ENCODE assay signal across 13 cellular contexts in the genomic region with DNA sequence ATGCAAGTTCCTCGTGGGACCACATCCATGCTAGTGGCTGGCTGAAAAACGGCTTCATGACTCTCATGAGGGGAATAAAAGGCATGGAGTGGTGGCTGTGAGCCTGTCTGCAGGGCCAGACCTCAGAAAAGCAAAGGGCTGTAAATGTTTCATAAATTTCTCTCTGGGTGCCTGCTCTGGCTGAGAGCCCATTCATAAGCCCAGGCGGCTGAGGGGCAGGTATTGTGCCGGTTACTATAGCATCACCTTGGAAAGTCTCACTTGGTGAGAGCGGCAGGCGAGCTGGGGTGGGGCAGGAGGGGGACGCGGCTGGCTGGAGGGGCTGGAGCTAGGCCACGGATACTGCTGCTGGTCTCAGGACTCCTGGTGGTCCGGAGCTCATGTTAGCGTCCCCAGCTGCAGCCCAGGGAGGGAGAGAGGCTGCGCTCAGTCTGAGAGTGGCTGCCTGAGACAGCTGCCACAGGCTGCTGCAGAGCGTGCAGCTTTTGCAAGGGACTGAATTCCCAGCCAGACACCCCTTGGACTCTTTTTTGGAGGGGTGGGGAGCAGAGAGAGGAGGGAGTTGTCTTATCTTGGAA. TPM values are rescaled to one million over a fixed set of nuclear protein-coding genes. Genes with fewer than 3 reads are reported as not detected.
DNase-seq lines count a peak whose midpoint lies in the region; ATAC-seq lines count a peak whose summit lies in the region.
"Had no signal": no experiment of that assay in that cellular context is flagged by ENCODE, and none has a peak within 500 bp of the region (broad histone marks: within the 10 kb centered on the region; RNA-seq: fewer than 3 reads in every experiment).

Gene SLC17A8, plus strand, starts transcription at position 429 of the 578 bp plus-strand sequence. CDS start 318 bp downstream, outside the sequence.

- no peak within 1 kb of the TSS for H3K18ac ChIP-seq in mesenchymal stem cell (ENCODE audit: low read depth in 1 of 2, low read length in 2 of 2)

- no peaks in the 10 kb centered on the region for H3K4me1 ChIP-seq in mesenchymal stem cell (ENCODE audit: control insufficient read depth, insufficient read depth, low read depth, low read length)
- H3K4me1 ChIP-seq: esophagus squamous epithelium, thyroid gland had no signal

- no peak within 1 kb of the TSS for H3K27ac ChIP-seq in mesenchymal stem cell (ENCODE audit: low read length, poor library complexity, severe bottlenecking)
- H3K27ac ChIP-seq: esophagus squamous epithelium, thyroid gland had no signal

- no peak within 1 kb of the TSS for H3K4me3 ChIP-seq in mesenchymal stem cell (ENCODE audit: insufficient read depth in 1 of 2, low read depth in 1 of 2, low read length in 2 of 2)
- H3K4me3 ChIP-seq: esophagus squamous epithelium, thyroid gland had no signal

- no peak within 1 kb of the TSS for H2BK120ac ChIP-seq in mesenchymal stem cell (ENCODE audit: low read depth, low read length)

- peaks cover 22 to 43% of the 10 kb centered on the region in 2 experiments for H3K27me3 ChIP-seq in mesenchymal stem cell (ENCODE audit: control insufficient read depth in 1 of 2, insufficient read depth in 1 of 2, low read length in 2 of 2)
- H3K27me3 ChIP-seq: thyroid gland had no signal

- H3K9me3 ChIP-seq in mesenchymal stem cell (ENCODE audit: control insufficient read depth, low read length): no peaks in the 10 kb centered on the region
- H3K9me3 ChIP-seq: esophagus squamous epithelium, thyroid gland had no signal

- H3K4me3 Mint-ChIP-seq in stimulated activated effector memory CD8-positive, alpha-beta T cell treated with anti-CD3 and anti-CD28 coated beads, Interleukin-12 subunit alpha, Interleukin-12 subunit beta, amount 100 ng/mL, for 72 hours: no peak within 1 kb of the TSS
- H3K4me3 Mint-ChIP-seq: activated naive CD8-positive, alpha-beta T cell treated with anti-CD3 and anti-CD28 coated beads for 36 hours had no signal

- H2AK5ac ChIP-seq in mesenchymal stem cell (ENCODE audit: low read length, severe bottlenecking): no peak within 1 kb of the TSS

- no peaks in the 10 kb centered on the region for H3K36me3 Mint-ChIP-seq in stimulated activated effector memory CD8-positive, alpha-beta T cell treated with anti-CD3 and anti-CD28 coated beads, Interleukin-12 subunit alpha, Interleukin-12 subunit beta, amount 100 ng/mL, for 72 hours
- H3K36me3 Mint-ChIP-seq: activated naive CD8-positive, alpha-beta T cell treated with anti-CD3 and anti-CD28 coated beads for 36 hours had no signal

- H3K9ac ChIP-seq in mesenchymal stem cell (ENCODE audit: low read length): no peak within 1 kb of the TSS

- no peak within 1 kb of the TSS for H3K27ac Mint-ChIP-seq in stimulated activated effector memory CD8-positive, alpha-beta T cell treated with anti-CD3 and anti-CD28 coated beads, Interleukin-12 subunit alpha, Interleukin-12 subunit beta, amount 100 ng/mL, for 72 hours
- H3K27ac Mint-ChIP-seq: activated naive CD8-positive, alpha-beta T cell treated with anti-CD3 and anti-CD28 coated beads for 36 hours had no signal

- H2BK12ac ChIP-seq in mesenchymal stem cell (ENCODE audit: low read length in 2 of 2): no peak within 1 kb of the TSS

- no peak within 1 kb of the TSS for H3K23ac ChIP-seq in mesenchymal stem cell (ENCODE audit: low read length in 2 of 2)

- DNase-seq in NCI-H146 (lab: John Stamatoyannopoulos, UW): peak; percentile 45
- no peak for DNase-seq in NCI-H146 treated with DMSO at 0.1 percent for 48 hours (lab: John Stamatoyannopoulos, UW; ENCODE audit: unreplicated experiment)
- peak; percentile 51 for DNase-seq in SK-N-DZ (ENCODE audit: low spot score)
- peak; percentile 25 for DNase-seq in kidney tubule cell (ENCODE audit: low spot score)
- DNase-seq in stimulated activated effector memory CD8-positive, alpha-beta T cell treated with anti-CD3 and anti-CD28 coated beads, Interleukin-12 subunit alpha, Interleukin-12 subunit beta, amount 100 ng/mL, for 72 hours (ENCODE audit: low spot score in 2 of 2): peak in 1 of 2 donors; percentile 40
- no peak for DNase-seq in mesenchymal stem cell
- DNase-seq in NCI-H1694 treated with DMSO at 0.1 percent for 48 hours (lab: John Stamatoyannopoulos, UW): no peak
- DNase-seq: activated CD8-positive, alpha-beta memory T cell treated with anti-CD3 and anti-CD28 coated beads, Interleukin-2, amount 50 U/mL, for 4 hours; activated naive CD8-positive, alpha-beta T cell treated with anti-CD3 and anti-CD28 coated beads for 36 hours; esophagus squamous epithelium; NCI-H2029; thyroid gland had no signal

- no peak within 1 kb of the TSS for H2BK5ac ChIP-seq in mesenchymal stem cell (ENCODE audit: low read depth, low read length, poor library complexity, severe bottlenecking)

- H4K91ac ChIP-seq in mesenchymal stem cell (ENCODE audit: low read length): no peak within 1 kb of the TSS

- no peaks in the 10 kb centered on the region for H3K4me1 Mint-ChIP-seq in stimulated activated effector memory CD8-positive, alpha-beta T cell treated with anti-CD3 and anti-CD28 coated beads, Interleukin-12 subunit alpha, Interleukin-12 subunit beta, amount 100 ng/mL, for 72 hours
- H3K4me1 Mint-ChIP-seq: activated naive CD8-positive, alpha-beta T cell treated with anti-CD3 and anti-CD28 coated beads for 36 hours had no signal

- WGBS in mesenchymal stem cell: 31% methylated on average over 13 of the region's 13 CpGs

- no peaks in the 10 kb centered on the region for H3K36me3 ChIP-seq in mesenchymal stem cell (ENCODE audit: control insufficient read depth in 1 of 2, insufficient read depth in 2 of 2, low read depth in 1 of 2, low read length in 2 of 2)
- H3K36me3 ChIP-seq: esophagus squamous epithelium, thyroid gland had no signal

- no peak within 1 kb of the TSS for H2AFZ ChIP-seq in mesenchymal stem cell (ENCODE audit: low read depth, low read length)

- no peak within 1 kb of the TSS for H4K8ac ChIP-seq in mesenchymal stem cell (ENCODE audit: low read length)

- H3K4ac ChIP-seq in mesenchymal stem cell (ENCODE audit: low read depth in 1 of 2, low read length in 2 of 2): no peak within 1 kb of the TSS

- peak; percentile 39 for ATAC-seq in stimulated activated effector memory CD8-positive, alpha-beta T cell treated with anti-CD3 and anti-CD28 coated beads, Interleukin-12 subunit alpha, Interleukin-12 subunit beta, amount 100 ng/mL, for 72 hours
- no peak for ATAC-seq in HG03196 (IDR thresholded peaks at IDR 0.05; ENCODE audit: unreplicated experiment)

- H3K79me1 ChIP-seq in mesenchymal stem cell (replicated peaks; ENCODE audit: low read length, poor library complexity, severe bottlenecking): no peaks in the 10 kb centered on the region

- H3K4me2 ChIP-seq in mesenchymal stem cell (ENCODE audit: low read length, poor library complexity, severe bottlenecking): no peak within 1 kb of the TSS

- H3K9me3 Mint-ChIP-seq in stimulated activated effector memory CD8-positive, alpha-beta T cell treated with anti-CD3 and anti-CD28 coated beads, Interleukin-12 subunit alpha, Interleukin-12 subunit beta, amount 100 ng/mL, for 72 hours: no peaks in the 10 kb centered on the region
- H3K9me3 Mint-ChIP-seq: activated naive CD8-positive, alpha-beta T cell treated with anti-CD3 and anti-CD28 coated beads for 36 hours had no signal

- no peak within 1 kb of the TSS for H3K14ac ChIP-seq in mesenchymal stem cell (ENCODE audit: low read length in 2 of 2)

- no peak within 1 kb of the TSS for H2BK15ac ChIP-seq in mesenchymal stem cell (ENCODE audit: low read depth, poor library complexity, severe bottlenecking)

RNA-seq across cellular contexts. Expression of gene SLC17A8, which starts in this region (rescaled TPM):
- 11.0 and 15.5 TPM in 2 replicates for polyA plus RNA-seq in SK-N-DZ (2014; cell fraction: cytosol; rRNA removed)
- 8.6 and 10.0 TPM in 2 replicates for polyA plus RNA-seq in SK-N-DZ (2014; cell fraction: nucleus; rRNA removed)
- not detected for polyA plus RNA-seq in mesenchymal stem cell (2013, experiment 1 of 2)
- not detected for polyA plus RNA-seq in mesenchymal stem cell (2013, experiment 2 of 2)

Comparison
In these comparisons a context has a peak if more than half of its experiments do, and no peak if none do; other contexts are left out.
1. DNase-seq: peak in NCI-H146 (single experiment), SK-N-DZ (single experiment) and kidney tubule cell (single experiment); none in NCI-H146 treated with DMSO at 0.1 percent for 48 hours (single experiment), mesenchymal stem cell (single experiment) and NCI-H1694 treated with DMSO at 0.1 percent for 48 hours (single experiment).